8 cellular contexts compared by ENCODE assay signal in genomic region chr1:62508187-62508758, GRCh38.
DNase-seq lines count a peak whose midpoint lies in the region; ATAC-seq and TF ChIP-seq lines count a peak whose summit lies in the region.

No MANE protein-coding gene starts in this region.

- no peaks in the 10 kb centered on the region for H3K4me1 ChIP-seq in heart right ventricle

- H3K27me3 ChIP-seq in heart right ventricle, result no peaks in the 10 kb centered on the region

- H3K27ac ChIP-seq in heart right ventricle, result no peak overlapping the region

- intact Hi-C loops in heart right ventricle (cut with DNase I), result loop anchor here in 9 of 10 donors (2.0 to 5.0 kb wide), 2 partner anchors 239 kb away; no protein-coding TSS in a partner anchor
- intact Hi-C loops in Right ventricle myocardium inferior (cut with DNase I), result loop anchor here (2.0 kb wide), 1 partner anchor 237 kb away; no protein-coding TSS in a partner anchor

- H3K4me3 ChIP-seq in heart right ventricle (no peak overlapping the region), astrocyte of the cerebellum (ENCODE audit: low read depth, low read length) (no peak overlapping the region)

- TF ChIP-seq CTCF in heart right ventricle (IDR thresholded peaks at IDR 0.05), result peak in 8 of 9 donors; percentile 26 to 77 (median 62)
- TF ChIP-seq CTCF in astrocyte of the cerebellum (IDR thresholded peaks at IDR 0.05; ENCODE audit: low read depth, low read length, missing control alignments), result peak; percentile 54

- in situ Hi-C loops in astrocyte of the cerebellum (cut with HindIII; ENCODE audit: low sequenced_read_pairs), result no loop called here

- DNase-seq in heart right ventricle (peak in 1 of 2 donors; percentile 24), Right ventricle myocardium inferior (ENCODE audit: missing footprints) (no peak), NCI-H128 (lab: John Stamatoyannopoulos, UW; ENCODE audit: unreplicated experiment) (peak; percentile 18), astrocyte of the cerebellum (ENCODE audit: low read depth) (peak; percentile 24), kidney tubule cell (ENCODE audit: low spot score) (peak; percentile 25)
- DNase-seq in stimulated activated CD4-positive, alpha-beta T cell treated with anti-CD3 and anti-CD28 coated beads, Interleukin-1b, Interleukin-23, amount 100 ng/mL, for 48 hours, result no peak

- no peaks in the 10 kb centered on the region for H3K9me3 ChIP-seq in heart right ventricle

- H3K36me3 ChIP-seq in heart right ventricle, result peaks cover 0 to 55% (median 0%) of the 10 kb centered on the region in 9 donors

- peak in 1 of 8 donors; percentile 29 for ATAC-seq in heart right ventricle
- no peak for ATAC-seq in Right ventricle myocardium inferior
- ATAC-seq in HG02588 (IDR thresholded peaks at IDR 0.05; ENCODE audit: unreplicated experiment), result no peak
- ATAC-seq in HG03095 (IDR thresholded peaks at IDR 0.05; ENCODE audit: unreplicated experiment), result no peak

- 88 to 98% methylated on average over 1 of the region's 1 CpG for WGBS in heart right ventricle, 2 donors

Comparison
In these comparisons a context has a peak if more than half of its experiments do, and no peak if none do; other contexts are left out.
1. DNase-seq: peak in NCI-H128 (single experiment), astrocyte of the cerebellum (single experiment) and kidney tubule cell (single experiment); none in Right ventricle myocardium inferior (single experiment) and stimulated activated CD4-positive, alpha-beta T cell treated with anti-CD3 and anti-CD28 coated beads, Interleukin-1b, Interleukin-23, amount 100 ng/mL, for 48 hours (single experiment).